ENCODE assay signal across 1 cellular context in the genomic region with DNA sequence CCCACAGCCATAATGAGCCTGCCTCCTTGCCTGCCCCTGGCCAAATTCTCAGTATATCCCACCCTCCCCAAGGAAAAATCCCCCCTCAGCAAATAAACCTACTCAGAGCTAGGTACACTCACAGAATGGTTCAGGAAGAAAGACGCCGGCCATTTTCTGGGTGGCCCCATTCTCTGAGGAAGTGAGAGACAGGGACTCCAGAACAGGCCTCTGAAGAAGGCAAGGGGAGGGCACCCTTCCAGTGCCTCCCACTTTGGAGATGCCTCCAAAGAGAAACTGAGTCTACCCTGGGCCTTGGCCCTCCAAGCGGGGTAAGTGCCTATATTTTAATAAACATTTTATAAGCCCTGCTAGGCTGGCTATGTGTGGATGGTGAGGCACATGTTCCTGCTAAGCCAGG.
TF ChIP-seq lines count a peak whose summit lies in the region.

No MANE protein-coding gene starts in this region.

TF ChIP-seq in GM12878, 131 proteins besides CTCF, POLR2A, EP300 and RAD21:
- TF ChIP-seq TAF1 (IDR thresholded peaks at IDR 0.05; ENCODE audit: borderline replicate concordance, low read depth, low read length) (0 out of 2 replicates have a peak, but pooled peaks have one; percentile 24), TCF12 (IDR thresholded peaks at IDR 0.05; ENCODE audit: low read depth, low read length) (no peak), YY1 (IDR thresholded peaks at IDR 0.05; ENCODE audit: low read depth, low read length) (peak; percentile 90), SPI1 (IDR thresholded peaks at IDR 0.05; ENCODE audit: borderline replicate concordance, insufficient read depth, low read depth, low read length) (peak; percentile 85)
- TF ChIP-seq, protein P1, sequence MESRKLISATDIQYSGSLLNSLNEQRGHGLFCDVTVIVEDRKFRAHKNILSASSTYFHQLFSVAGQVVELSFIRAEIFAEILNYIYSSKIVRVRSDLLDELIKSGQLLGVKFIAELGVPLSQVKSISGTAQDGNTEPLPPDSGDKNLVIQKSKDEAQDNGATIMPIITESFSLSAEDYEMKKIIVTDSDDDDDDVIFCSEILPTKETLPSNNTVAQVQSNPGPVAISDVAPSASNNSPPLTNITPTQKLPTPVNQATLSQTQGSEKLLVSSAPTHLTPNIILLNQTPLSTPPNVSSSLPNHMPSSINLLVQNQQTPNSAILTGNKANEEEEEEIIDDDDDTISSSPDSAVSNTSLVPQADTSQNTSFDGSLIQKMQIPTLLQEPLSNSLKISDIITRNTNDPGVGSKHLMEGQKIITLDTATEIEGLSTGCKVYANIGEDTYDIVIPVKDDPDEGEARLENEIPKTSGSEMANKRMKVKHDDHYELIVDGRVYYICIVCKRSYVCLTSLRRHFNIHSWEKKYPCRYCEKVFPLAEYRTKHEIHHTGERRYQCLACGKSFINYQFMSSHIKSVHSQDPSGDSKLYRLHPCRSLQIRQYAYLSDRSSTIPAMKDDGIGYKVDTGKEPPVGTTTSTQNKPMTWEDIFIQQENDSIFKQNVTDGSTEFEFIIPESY (IDR thresholded peaks at IDR 0.05), result no peak
